In genomic region chr1:32703479-32704291, GRCh38 we compare ENCODE assay signal across 1 cellular context.
TF ChIP-seq lines count a peak whose summit lies in the region.

No MANE protein-coding gene starts in this region.

TF ChIP-seq in GM23338, 12 proteins besides CTCF, POLR2A, EP300 and RAD21 (continued from another document):
- TF ChIP-seq POLR2AphosphoS5 (IDR thresholded peaks at IDR 0.05; ENCODE audit: low read depth) (no peak), CREB1 (CRISPR knock-in tag; IDR thresholded peaks at IDR 0.05; ENCODE audit: low read depth) (no peak), ETS1 (IDR thresholded peaks at IDR 0.05) (no peak), REST (IDR thresholded peaks at IDR 0.05; ENCODE audit: unreplicated experiment) (no peak), NANOG (IDR thresholded peaks at IDR 0.05; ENCODE audit: borderline replicate concordance) (no peak)
TF ChIP-seq in GM23338: peak in this region for 0.
